ENCODE assay signal across 19 cellular contexts in genomic region chr2:240814946-240815760, GRCh38. TPM values are rescaled to one million over a fixed set of nuclear protein-coding genes. Genes with fewer than 3 reads are reported as not detected.
DNase-seq lines count a peak whose midpoint lies in the region; TF ChIP-seq lines count a peak whose summit lies in the region.
"Had no signal": no experiment of that assay in that cellular context is flagged by ENCODE, and none has a peak within 500 bp of the region (broad histone marks: within the 10 kb centered on the region; RNA-seq: fewer than 3 reads in every experiment).

No MANE protein-coding gene starts in this region.

- H3K4me1 ChIP-seq in stomach = peaks cover 13 to 17% (median 16%) of the 10 kb centered on the region in 4 donors

- peaks cover 2% of the 10 kb centered on the region for H3K36me3 Mint-ChIP-seq in activated naive CD4-positive, alpha-beta T cell treated with anti-CD3 and anti-CD28 coated beads, Interleukin-2, amount 10 ng/mL, durations not matched to agents 7 days and 5 days

- TF ChIP-seq CTCF in stomach (IDR thresholded peaks at IDR 0.05) = no peak

- peaks cover 17% of the 10 kb centered on the region for H3K9me3 Mint-ChIP-seq in activated naive CD4-positive, alpha-beta T cell treated with anti-CD3 and anti-CD28 coated beads, Interleukin-2, amount 10 ng/mL, durations not matched to agents 7 days and 5 days

- H3K4me3 ChIP-seq in H7 (ENCODE audit: insufficient read depth, low read depth, low read length) (no peak overlapping the region), stomach (no peak overlapping the region)
- H3K4me3 ChIP-seq: BLaER1 treated with 17β-estradiol and CSF1 and Interleukin-3, amounts not matched to agents 10 nM and 100 nM had no signal

- peaks cover 4% of the 10 kb centered on the region for H3K4me1 Mint-ChIP-seq in activated naive CD4-positive, alpha-beta T cell treated with anti-CD3 and anti-CD28 coated beads, Interleukin-2, amount 10 ng/mL, durations not matched to agents 7 days and 5 days

- H3K4me3 Mint-ChIP-seq in activated naive CD4-positive, alpha-beta T cell treated with anti-CD3 and anti-CD28 coated beads, Interleukin-2, amount 10 ng/mL, durations not matched to agents 7 days and 5 days = no peak overlapping the region

- TF ChIP-seq EP300 in stomach (IDR thresholded peaks at IDR 0.05) = no peak

- TF ChIP-seq POLR2A in stomach (IDR thresholded peaks at IDR 0.05) = no peak

- peak; percentile 11 for DNase-seq in activated naive CD4-positive, alpha-beta T cell treated with anti-CD3 and anti-CD28 coated beads, Interleukin-2, amount 10 ng/mL, durations not matched to agents 7 days and 5 days
- no peak for DNase-seq in activated naive CD4-positive, alpha-beta T cell treated with anti-CD3 and anti-CD28 coated beads, Interleukin-2, amount 50 U/mL, for 16 hours
- DNase-seq in H7 (peak; percentile 39), mesenteric fat pad (ENCODE audit: low spot score) (peak; percentile 85), stomach (peak; percentile 17), DMS79 (lab: John Stamatoyannopoulos, UW) (no peak), AG08396 (ENCODE audit: low spot score) (no peak)
- DNase-seq: CD8-positive, alpha-beta memory T cell; DMS79 treated with DMSO at 0.1 percent for 48 hours; HCEC 1CT; IMR-90; NCI-H1436; NCI-H1930; NCI-H345; NCI-H524 treated with DMSO at 0.1 percent for 48 hours; SIG-M5 had no signal

- no peak overlapping the region for H3K27ac Mint-ChIP-seq in activated naive CD4-positive, alpha-beta T cell treated with anti-CD3 and anti-CD28 coated beads, Interleukin-2, amount 10 ng/mL, durations not matched to agents 7 days and 5 days
- H3K27ac Mint-ChIP-seq: CD8-positive, alpha-beta memory T cell had no signal

- 91 to 99% (median 91%) methylated on average over 8 to 11 of the region's 11 CpGs for WGBS in stomach, 5 donors

- H3K27me3 Mint-ChIP-seq in activated naive CD4-positive, alpha-beta T cell treated with anti-CD3 and anti-CD28 coated beads, Interleukin-2, amount 10 ng/mL, durations not matched to agents 7 days and 5 days = peaks cover 47% of the 10 kb centered on the region

- H3K27me3 ChIP-seq in H7 (ENCODE audit: control insufficient read depth, insufficient read depth, low read length) = peaks cover 7% of the 10 kb centered on the region; the same call in 1 of the 2 replicates
- peaks cover 14 to 45% (median 25%) of the 10 kb centered on the region in 3 donors for H3K27me3 ChIP-seq in stomach

- peaks cover 0 to 15% (median 4%) of the 10 kb centered on the region in 4 donors for H3K9me3 ChIP-seq in stomach

- intact Hi-C loops in stomach (cut with DNase I; ENCODE audit: low total_unique reads) = no loop called here

- CTCF ChIA-PET in activated naive CD4-positive, alpha-beta T cell treated with anti-CD3 and anti-CD28 coated beads, Interleukin-2, amount 10 ng/mL, durations not matched to agents 7 days and 5 days (lab: Charles Lee) = interaction anchor here (1.3 kb wide), 1 partner anchor 36 kb away, joined by 4 read pairs; no protein-coding TSS in a partner anchor

- no peak overlapping the region for H3K27ac ChIP-seq in stomach
- H3K27ac ChIP-seq: BLaER1 treated with 17β-estradiol and CSF1 and Interleukin-3, amounts not matched to agents 10 nM and 100 nM had no signal

- H3K36me3 ChIP-seq in H7 (replicated peaks; ENCODE audit: control insufficient read depth, insufficient read depth, low read length) = peaks cover 8% of the 10 kb centered on the region
- H3K36me3 ChIP-seq in stomach = no peaks in the 10 kb centered on the region
- H3K36me3 ChIP-seq: BLaER1 treated with 17β-estradiol and CSF1 and Interleukin-3, amounts not matched to agents 10 nM and 100 nM had no signal

RNA-seq across cellular contexts. Expression of gene KIF1A, which starts 4.9 kb away (rescaled TPM):
- total RNA-seq in H7 (2014; rRNA removed; shearing (Covaris generic)) = 46.8 and 51.6 TPM in 2 replicates
- not detected for total RNA-seq in mesenteric fat pad
- total RNA-seq in stomach = 10 to 100 TPM in 1 of 5 donors, 1 to 10 TPM in 3, under 1 TPM in 1; 0.29 to 12.5 (median 3.9) TPM
- polyA plus RNA-seq in stomach = 1 to 10 TPM in 1 of 3 donors, under 1 TPM in 2; 0.15 to 4.9 (median 0.63) TPM
- total RNA-seq: M059J had no signal
- polyA plus RNA-seq: CD8-positive, alpha-beta memory T cell; IMR-90 had no signal

RNA-seq across cellular contexts. Expression of gene AGXT, which starts 53.5 kb away (rescaled TPM):
- not detected in 2 replicates for total RNA-seq in H7 (2014; rRNA removed; shearing (Covaris generic))
- total RNA-seq in mesenteric fat pad = 0.32 TPM
- total RNA-seq in stomach = not detected
- not detected for polyA plus RNA-seq in stomach
- total RNA-seq: A673; CD8-positive, alpha-beta memory T cell; IMR-90; M059J had no signal
- polyA plus RNA-seq: CD8-positive, alpha-beta memory T cell; IMR-90 had no signal

Comparison
In these comparisons a context has a peak if more than half of its experiments do, and no peak if none do; other contexts are left out.
1. DNase-seq: peak in activated naive CD4-positive, alpha-beta T cell treated with anti-CD3 and anti-CD28 coated beads, Interleukin-2, amount 10 ng/mL, durations not matched to agents 7 days and 5 days (single experiment), H7 (single experiment), mesenteric fat pad (single experiment) and stomach (single experiment); none in activated naive CD4-positive, alpha-beta T cell treated with anti-CD3 and anti-CD28 coated beads, Interleukin-2, amount 50 U/mL, for 16 hours (single experiment), DMS79 (single experiment) and AG08396 (single experiment).